Comparison of ENCODE assay signal across 8 cellular contexts in genomic region chr3:172711457-172711800, GRCh38. TPM values are rescaled to one million over a fixed set of nuclear protein-coding genes. Genes with fewer than 3 reads are reported as not detected.
A peak's percentile ranks its signal among the peaks of the same experiment; 100 is the strongest.
DNase-seq lines count a peak whose midpoint lies in the region; ATAC-seq and TF ChIP-seq lines count a peak whose summit lies in the region.

No MANE protein-coding gene starts in this region.

- ATAC-seq in GM21528 (IDR thresholded peaks at IDR 0.05; ENCODE audit: low FRiP score, unreplicated experiment) (peak; percentile 18), PC-3 (peak; percentile 24)

- H3F3A ChIP-seq in PC-3 (ENCODE audit: low read length, unreplicated experiment) = peaks cover 11% of the 10 kb centered on the region

- no peak for TF ChIP-seq CTCF in AG09309 (IDR thresholded peaks at IDR 0.05; ENCODE audit: control insufficient read depth, insufficient read depth, low read depth, low read length, missing control alignments)
- TF ChIP-seq CTCF in PC-3 (conservative IDR thresholded peaks at IDR 0.05; ENCODE audit: low read depth, low read length) = no peak
- no peak for TF ChIP-seq CTCF in nephron (IDR thresholded peaks at IDR 0.05; ENCODE audit: unreplicated experiment in 3 of 3)

- no peaks in the 10 kb centered on the region for H3K27me3 Mint-ChIP-seq in nephron (ENCODE audit: low read depth)

- H4K20me1 ChIP-seq in PC-3 (ENCODE audit: low read length) = peaks cover 29% of the 10 kb centered on the region

- no peaks in the 10 kb centered on the region for H3K9me3 Mint-ChIP-seq in nephron

- no peaks in the 10 kb centered on the region for H3K9me3 ChIP-seq in PC-3 (ENCODE audit: low read length)
- no peaks in the 10 kb centered on the region for H3K9me3 ChIP-seq in duodenal mucosa (ENCODE audit: control insufficient read depth in 1 of 2, low read length in 2 of 2)

- H3K9me2 ChIP-seq in PC-3 (replicated peaks; ENCODE audit: low read length) = no peaks in the 10 kb centered on the region

- intact Hi-C loops in PC-3 (cut with micrococcal nuclease) = loop anchor here (1.0 kb wide), 3 partner anchors 20 to 38 kb away; no protein-coding TSS in a partner anchor

- H3K4me2 ChIP-seq in PC-3 (ENCODE audit: low read length) = peak overlapping the region; percentile 79

- peak overlapping the region; percentile 91 for H3K27ac ChIP-seq in PC-3 (ENCODE audit: low read length)
- peak overlapping the region; percentile 52 for H3K27ac ChIP-seq in duodenal mucosa (ENCODE audit: low read depth, low read length)

- peaks cover 17% of the 10 kb centered on the region for H3K4me1 Mint-ChIP-seq in nephron

- H3K79me2 ChIP-seq in PC-3 (ENCODE audit: low read length) = peaks cover 44% of the 10 kb centered on the region

- H3K4me3 Mint-ChIP-seq in nephron = peak overlapping the region; percentile 92 to 95 (median 94)

- H3K9ac ChIP-seq in PC-3 (ENCODE audit: low read length) (peak overlapping the region; percentile 55), duodenal mucosa (ENCODE audit: low read depth in 1 of 2, low read length in 2 of 2) (peak overlapping the region; percentile 78 to 89)

- CTCF ChIA-PET in PC-3 (lab: Charles Lee) = interaction anchor here (0.6 to 1.8 kb wide), 5 partner anchors 37 to 234 kb away, joined by 3 to 38 read pairs (median 4); partner anchors contain the start of gene ECT2

- H2AFZ ChIP-seq in PC-3 (ENCODE audit: low read length) = peak overlapping the region; percentile 39

- POLR2A ChIA-PET in PC-3 (lab: Charles Lee; ENCODE audit: unreplicated experiment) = interaction anchor here (0.5 to 2.6 kb wide), 6 partner anchors 18 to 89 kb away, joined by 3 to 71 read pairs (median 4); partner anchors contain the start of gene ECT2

- H3K4me1 ChIP-seq in PC-3 (ENCODE audit: insufficient read depth, low read length) (peaks cover 33% of the 10 kb centered on the region), duodenal mucosa (ENCODE audit: control insufficient read depth in 1 of 2, insufficient read depth in 2 of 2, low read length in 2 of 2) (peaks cover 16 to 18% of the 10 kb centered on the region in 2 donors)

- H3K4me3 ChIP-seq in AG09309 (ENCODE audit: control insufficient read depth, low read depth, low read length) (peak overlapping the region; percentile 94), PC-3 (ENCODE audit: low read length) (peak overlapping the region; percentile 93), duodenal mucosa (ENCODE audit: low read depth in 1 of 2, low read length in 2 of 2) (peak overlapping the region; percentile 90 to 96)

- peak overlapping the region; percentile 17 to 73 (median 64) for H3K27ac Mint-ChIP-seq in nephron

- H3K36me3 Mint-ChIP-seq in nephron (ENCODE audit: low read depth) = no peaks in the 10 kb centered on the region

- H3K27me3 ChIP-seq in PC-3 (ENCODE audit: low read length) (no peaks in the 10 kb centered on the region), duodenal mucosa (ENCODE audit: control insufficient read depth in 1 of 2, insufficient read depth in 2 of 2, low read length in 2 of 2) (no peaks in the 10 kb centered on the region)

- TSS peak; percentile 97 for BruUV-seq in PC-3 (replicated peaks; lab: Mats Ljungman, UMichigan)

- DNase-seq in AG09309 (ENCODE audit: low read depth) (no peak), PC-3 (no peak), NCI-H1092 (lab: John Stamatoyannopoulos, UW) (no peak), RKO (ENCODE audit: low spot score) (no peak), HuH-7 (ENCODE audit: low spot score) (no peak)

- no peaks in the 10 kb centered on the region for H3K36me3 ChIP-seq in PC-3 (ENCODE audit: low read depth, low read length)
- H3K36me3 ChIP-seq in duodenal mucosa (ENCODE audit: control insufficient read depth in 1 of 2, insufficient read depth in 2 of 2, low read length in 2 of 2) = no peaks in the 10 kb centered on the region

RNA-seq across cellular contexts. Expression of gene NCEH1, which starts 0.6 kb away (rescaled TPM):
- 28.2 and 33.9 TPM in 2 replicates for total RNA-seq in PC-3 (2014; rRNA removed)

RNA-seq across cellular contexts. Expression of gene ECT2, which starts 39.1 kb away (rescaled TPM):
- 66.9 and 77.4 TPM in 2 replicates for total RNA-seq in PC-3 (2014; rRNA removed)
